ENCODE assay signal across 8 cellular contexts in genomic region chr6:28863607-28864320, GRCh38.
DNase-seq lines count a peak whose midpoint lies in the region; ATAC-seq and TF ChIP-seq lines count a peak whose summit lies in the region.

No MANE protein-coding gene starts in this region.

- H3K27me3 ChIP-seq in GM06990 (replicated peaks; ENCODE audit: control insufficient read depth, insufficient read depth, low read length), result no peaks in the 10 kb centered on the region
- H3K27me3 ChIP-seq in HUES64 (ENCODE audit: insufficient read depth, low read length), result peaks cover 7% of the 10 kb centered on the region
- no peaks in the 10 kb centered on the region for H3K27me3 ChIP-seq in esophagus muscularis mucosa
- H3K27me3 ChIP-seq in muscle layer of duodenum (ENCODE audit: low read depth, low read length), result no peaks in the 10 kb centered on the region

- peaks cover 46% of the 10 kb centered on the region for H3K4me1 Mint-ChIP-seq in activated T-cell treated with anti-CD3 and anti-CD28 coated beads, Interleukin-2, amount 50 U/mL, for 24 hours (ENCODE audit: low read depth)

- no peak for TF ChIP-seq CTCF in GM06990 (IDR thresholded peaks at IDR 0.05; ENCODE audit: insufficient read depth, low read length, poor library complexity, severe bottlenecking)
- TF ChIP-seq CTCF in esophagus muscularis mucosa (IDR thresholded peaks at IDR 0.05), result no peak

- peaks cover 5% of the 10 kb centered on the region for H3K36me3 Mint-ChIP-seq in activated T-cell treated with anti-CD3 and anti-CD28 coated beads, Interleukin-2, amount 50 U/mL, for 24 hours (ENCODE audit: low read depth)

- H3K4me3 ChIP-seq in GM06990 (replicated peaks; ENCODE audit: low read depth, low read length) (peak overlapping the region; percentile 77), HUES64 (ENCODE audit: low read length) (peak overlapping the region; percentile 78), esophagus muscularis mucosa (peak overlapping the region; percentile 75 to 79 (median 76)), muscle layer of duodenum (ENCODE audit: low read depth in 1 of 2, low read length in 2 of 2) (peak overlapping the region; percentile 85 to 99)

- ATAC-seq in GM18870 (IDR thresholded peaks at IDR 0.05; ENCODE audit: unreplicated experiment), result no peak

- H3K9me3 ChIP-seq in HUES64 (ENCODE audit: insufficient read depth, low read depth, low read length) (no peaks in the 10 kb centered on the region; the same call in 1 of the 2 replicates), esophagus muscularis mucosa (peaks cover 0 to 3% (median 0%) of the 10 kb centered on the region in 4 donors), muscle layer of duodenum (ENCODE audit: control insufficient read depth in 1 of 2, low read length in 2 of 2) (no peaks in the 10 kb centered on the region)

- DNase-seq in GM06990 (ENCODE audit: extremely low read depth, insufficient read length) (peak; percentile 83), OCI-M1 (lab: John Stamatoyannopoulos, UW) (peak; percentile 97), esophagus muscularis mucosa (ENCODE audit: extremely low spot score) (peak; percentile 95)
- DNase-seq in activated T-cell treated with anti-CD3 and anti-CD28 coated beads, Interleukin-2, amount 50 U/mL, for 24 hours, result peak; percentile 89
- DNase-seq in stimulated activated CD8-positive, alpha-beta memory T cell treated with anti-CD3 and anti-CD28 coated beads, Interleukin-4, amount 100 ng/mL, for 4 hours (ENCODE audit: low read depth in 2 of 2, low spot score in 1 of 2), result peak; percentile 66 to 82

- peak overlapping the region; percentile 96 for H3K27ac Mint-ChIP-seq in activated T-cell treated with anti-CD3 and anti-CD28 coated beads, Interleukin-2, amount 50 U/mL, for 24 hours

- H3K4me1 ChIP-seq in HUES64 (ENCODE audit: insufficient read depth, low read length), result peaks cover 7% of the 10 kb centered on the region
- H3K4me1 ChIP-seq in esophagus muscularis mucosa, result peaks cover 15 to 19% (median 16%) of the 10 kb centered on the region in 4 donors
- peaks cover 0 to 5% of the 10 kb centered on the region in 2 donors for H3K4me1 ChIP-seq in muscle layer of duodenum (ENCODE audit: control insufficient read depth in 1 of 2, insufficient read depth in 2 of 2, low read length in 2 of 2)

- no peak for TF ChIP-seq POLR2A in esophagus muscularis mucosa (IDR thresholded peaks at IDR 0.05; ENCODE audit: low read depth)

- H3K36me3 ChIP-seq in GM06990 (ENCODE audit: control insufficient read depth, insufficient read depth, low read length) (no peaks in the 10 kb centered on the region), HUES64 (ENCODE audit: insufficient read depth, low read length) (no peaks in the 10 kb centered on the region), esophagus muscularis mucosa (no peaks in the 10 kb centered on the region), muscle layer of duodenum (ENCODE audit: control insufficient read depth in 1 of 2, insufficient read depth in 2 of 2, low read length in 2 of 2) (no peaks in the 10 kb centered on the region)

- intact Hi-C loops in esophagus muscularis mucosa (cut with DNase I), result loop anchor here (1.0 to 10.0 kb wide), 3 partner anchors 25 to 151 kb away; no protein-coding TSS in a partner anchor

- TF ChIP-seq EP300 in esophagus muscularis mucosa (IDR thresholded peaks at IDR 0.05), result no peak

- WGBS in HUES64, result under 1% methylated on average over 47 of the region's 47 CpGs
- 1% methylated on average over 47 of the region's 47 CpGs for WGBS in esophagus muscularis mucosa

- H3K27ac ChIP-seq in HUES64 (ENCODE audit: low read depth, low read length) (no peak overlapping the region), esophagus muscularis mucosa (replicated peaks in 1 of 4) (peak overlapping the region; percentile 74 to 82 (median 82)), muscle layer of duodenum (ENCODE audit: low read length) (no peak overlapping the region)

- H3K9ac ChIP-seq in HUES64 (ENCODE audit: low read depth, low read length), result peak overlapping the region; percentile 65

- peak overlapping the region; percentile 88 for H3K4me3 Mint-ChIP-seq in activated T-cell treated with anti-CD3 and anti-CD28 coated beads, Interleukin-2, amount 50 U/mL, for 24 hours

- peaks cover 2% of the 10 kb centered on the region for H3K27me3 Mint-ChIP-seq in activated T-cell treated with anti-CD3 and anti-CD28 coated beads, Interleukin-2, amount 50 U/mL, for 24 hours

- H3K9me3 Mint-ChIP-seq in activated T-cell treated with anti-CD3 and anti-CD28 coated beads, Interleukin-2, amount 50 U/mL, for 24 hours, result peaks cover 8% of the 10 kb centered on the region

Comparison
In these comparisons a context has a peak if more than half of its experiments do, and no peak if none do; other contexts are left out.
1. H3K27ac ChIP-seq: peak in esophagus muscularis mucosa (4 of 4); none in HUES64 (single experiment) and muscle layer of duodenum (single experiment).
2. Peak in every context shown above with its lines, with median percentiles within 50 percentile points of each other: DNase-seq and H3K4me3 ChIP-seq.